In the genomic region with DNA sequence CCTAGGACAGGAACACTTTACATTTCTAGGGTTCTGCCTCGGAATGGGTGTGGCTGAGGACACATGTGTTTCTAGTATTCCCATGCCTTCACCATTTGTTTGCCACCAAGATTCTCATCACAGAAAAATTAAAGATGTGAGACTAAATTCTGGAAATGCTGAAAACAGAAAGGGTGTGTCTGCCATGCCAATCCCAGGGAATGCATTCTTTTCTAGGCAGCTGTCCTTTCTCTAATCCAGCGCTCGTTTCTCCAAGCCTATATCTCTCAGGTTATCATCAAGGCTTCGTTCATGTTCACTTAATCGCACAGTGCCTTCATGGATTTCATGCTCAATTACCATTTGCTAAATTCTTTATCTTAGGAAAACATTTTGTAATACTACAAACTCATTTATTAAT, we compare ENCODE assay signal across 20 cellular contexts.
A peak's percentile ranks its signal among the peaks of the same experiment; 100 is the strongest.
DNase-seq lines count a peak whose midpoint lies in the region; ATAC-seq and TF ChIP-seq lines count a peak whose summit lies in the region.
"Had no signal": no experiment of that assay in that cellular context is flagged by ENCODE, and none has a peak within 500 bp of the region (broad histone marks: within the 10 kb centered on the region; RNA-seq: fewer than 3 reads in every experiment).

No MANE protein-coding gene starts in this region.

- H3K4me3 ChIP-seq in mucosa of descending colon (no peak overlapping the region), osteoblast (ENCODE audit: insufficient read depth, low read length) (no peak overlapping the region)
- H3K4me3 ChIP-seq: GM12878, MG63 had no signal

- H3K4me1 ChIP-seq in mucosa of descending colon (ENCODE audit: low read depth) = no peaks in the 10 kb centered on the region
- no peaks in the 10 kb centered on the region for H3K4me1 ChIP-seq in osteoblast (ENCODE audit: insufficient read depth, low read length)
- H3K4me1 ChIP-seq: Caco-2 had no signal

- H3K36me3 ChIP-seq in mucosa of descending colon (ENCODE audit: low read depth) (no peaks in the 10 kb centered on the region), osteoblast (ENCODE audit: insufficient read depth, low read length) (no peaks in the 10 kb centered on the region)
- H3K36me3 ChIP-seq: MG63 had no signal

- peak overlapping the region; percentile 29 for H2AFZ ChIP-seq in osteoblast (ENCODE audit: low read length)

- no peak overlapping the region for H3K27ac ChIP-seq in osteoblast (ENCODE audit: low read depth, low read length)
- H3K27ac ChIP-seq: HL-60 had no signal

- no peaks in the 10 kb centered on the region for H3K27me3 ChIP-seq in osteoblast (ENCODE audit: insufficient read depth, low read length)
- H3K27me3 ChIP-seq: MG63 had no signal

- no peaks in the 10 kb centered on the region for H4K20me1 ChIP-seq in osteoblast (ENCODE audit: insufficient read depth, low read length)

- H3K9me3 ChIP-seq in mucosa of descending colon = no peaks in the 10 kb centered on the region
- H3K9me3 ChIP-seq in osteoblast (ENCODE audit: low read depth, low read length) = no peaks in the 10 kb centered on the region
- H3K9me3 ChIP-seq: Caco-2, MG63 had no signal

- no peaks in the 10 kb centered on the region for H3K79me2 ChIP-seq in osteoblast (ENCODE audit: insufficient read depth, low read length)

- DNase-seq in LHCN-M2 (ENCODE audit: low read depth) (peak; percentile 44), mucosa of descending colon (no peak), osteoblast (ENCODE audit: insufficient read length, low spot score, missing footprints) (peak; percentile 23), A172 (ENCODE audit: low spot score) (no peak), head of caudate nucleus (no peak), GM19238 (ENCODE audit: insufficient read length, low spot score) (no peak)
- DNase-seq: CD4-positive, alpha-beta T cell; GF-D8; H9; IMR-90; MG63; NCI-H1048; NCI-H1436; NCI-H1930; NCI-H2171; NCI-H526 had no signal

- ATAC-seq in mucosa of descending colon = peak; percentile 39
- ATAC-seq in GM21390 (IDR thresholded peaks at IDR 0.05; ENCODE audit: unreplicated experiment) = no peak
- ATAC-seq: GM12878 had no signal

- TF ChIP-seq CTCF in mucosa of descending colon (IDR thresholded peaks at IDR 0.05) = no peak
- TF ChIP-seq CTCF in osteoblast (IDR thresholded peaks at IDR 0.05; ENCODE audit: extremely low read depth, low read depth, low read length) = no peak

- H3K4me2 ChIP-seq in osteoblast (ENCODE audit: insufficient read depth, low read length) = peak overlapping the region; percentile 6

- intact Hi-C loops in mucosa of descending colon (cut with DNase I, micrococcal nuclease) = no loop called here
- intact Hi-C loops in head of caudate nucleus (cut with DNase I) = no loop called here

Comparison
In these comparisons a context has a peak if more than half of its experiments do, and no peak if none do; other contexts are left out.
1. DNase-seq: peak in LHCN-M2 (single experiment) and osteoblast (single experiment); none in mucosa of descending colon (0 of 3), A172 (single experiment), head of caudate nucleus (0 of 42) and GM19238 (single experiment).